In the genomic region with DNA sequence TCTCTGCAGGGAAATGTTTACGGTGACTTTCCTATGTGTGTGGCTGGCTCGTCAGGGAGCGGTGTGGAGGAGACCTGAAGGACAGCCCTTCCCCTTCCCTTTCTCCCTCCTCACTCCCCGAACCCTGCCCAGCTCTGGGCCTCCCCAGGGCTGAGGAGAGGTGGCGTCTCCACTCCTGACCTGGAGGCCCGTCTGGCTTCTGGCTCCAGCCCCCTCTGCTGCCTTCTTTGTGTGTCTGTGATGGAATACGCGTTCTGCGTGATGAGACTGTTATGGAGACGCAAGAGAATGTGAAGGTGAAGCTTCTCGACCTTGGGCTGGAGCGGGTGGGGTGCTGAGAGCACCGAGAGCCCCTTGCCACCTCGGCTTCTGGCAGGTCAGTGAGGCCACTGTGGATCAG, we compare ENCODE assay signal across 26 cellular contexts. TPM values are rescaled to one million over a fixed set of nuclear protein-coding genes. Genes with fewer than 3 reads are reported as not detected.
DNase-seq lines count a peak whose midpoint lies in the region; FAIRE-seq and TF ChIP-seq lines count a peak whose summit lies in the region.
"Had no signal": no experiment of that assay in that cellular context is flagged by ENCODE, and none has a peak within 500 bp of the region (broad histone marks: within the 10 kb centered on the region; RNA-seq: fewer than 3 reads in every experiment).

No MANE protein-coding gene starts in this region.

- TF ChIP-seq CTCF in bronchial epithelial cell (IDR thresholded peaks at IDR 0.05; ENCODE audit: insufficient read depth, low read length, severe bottlenecking) (no peak), mesothelial cell of epicardium (IDR thresholded peaks at IDR 0.05; ENCODE audit: unreplicated experiment) (no peak), suprapubic skin (IDR thresholded peaks at IDR 0.05) (no peak), osteocyte (IDR thresholded peaks at IDR 0.05) (no peak)

- H3K36me3 Mint-ChIP-seq in mesothelial cell of epicardium (peaks cover 12% of the 10 kb centered on the region), osteocyte (ENCODE audit: unreplicated experiment) (peaks cover 2% of the 10 kb centered on the region)
- H3K36me3 Mint-ChIP-seq in CD4-positive, alpha-beta memory T cell = peaks cover 6 to 9% of the 10 kb centered on the region in 2 donors

- H3K4me1 ChIP-seq in suprapubic skin = peaks cover 25% of the 10 kb centered on the region
- no peaks in the 10 kb centered on the region for H3K4me1 ChIP-seq in CD4-positive, alpha-beta memory T cell (ENCODE audit: insufficient read depth, low read length)

- CTCF ChIA-PET in CD4-positive, alpha-beta memory T cell (lab: Charles Lee; ENCODE audit: partially characterized antibody) = no interaction called here

- H3K27me3 ChIP-seq in bronchial epithelial cell (ENCODE audit: control insufficient read depth, insufficient read depth, low read length) (no peaks in the 10 kb centered on the region), suprapubic skin (no peaks in the 10 kb centered on the region)
- H3K27me3 ChIP-seq in CD4-positive, alpha-beta memory T cell (ENCODE audit: insufficient read depth, low read length) = no peaks in the 10 kb centered on the region
- H3K27me3 ChIP-seq: pancreas, transverse colon had no signal

- H3K9me3 Mint-ChIP-seq in mesothelial cell of epicardium = peaks cover 7% of the 10 kb centered on the region
- H3K9me3 Mint-ChIP-seq in osteocyte (ENCODE audit: unreplicated experiment) = peaks cover 6% of the 10 kb centered on the region
- no peaks in the 10 kb centered on the region for H3K9me3 Mint-ChIP-seq in CD4-positive, alpha-beta memory T cell
- H3K9me3 Mint-ChIP-seq: activated naive CD4-positive, alpha-beta T cell treated with anti-CD3 and anti-CD28 coated beads for 36 hours; T-helper 2 cell treated with Interferon-gamma antibody and Interleukin-4, amounts not matched to agents 5 μg/mL and 100 μg/mL, for 36 hours had no signal

- H3K36me3 ChIP-seq in bronchial epithelial cell (ENCODE audit: control insufficient read depth, insufficient read depth, low read length) (no peaks in the 10 kb centered on the region), suprapubic skin (peaks cover 4% of the 10 kb centered on the region)
- no peaks in the 10 kb centered on the region for H3K36me3 ChIP-seq in CD4-positive, alpha-beta memory T cell (ENCODE audit: insufficient read depth, low read length)
- H3K36me3 ChIP-seq: HAP-1, pancreas, transverse colon had no signal

- H3K27ac ChIP-seq in suprapubic skin = no peak overlapping the region
- no peak overlapping the region for H3K27ac ChIP-seq in CD4-positive, alpha-beta memory T cell (ENCODE audit: low read depth, low read length)
- H3K27ac ChIP-seq: pancreas, SK-N-MC, transverse colon, WERI-Rb-1 had no signal

- H3K27ac Mint-ChIP-seq in mesothelial cell of epicardium = peak overlapping the region; percentile 95
- H3K27ac Mint-ChIP-seq in osteocyte (ENCODE audit: unreplicated experiment) = no peak overlapping the region
- peak overlapping the region in 2 of 7 donors; percentile 29 to 57 for H3K27ac Mint-ChIP-seq in CD4-positive, alpha-beta memory T cell
- H3K27ac Mint-ChIP-seq: activated naive CD4-positive, alpha-beta T cell treated with anti-CD3 and anti-CD28 coated beads for 36 hours; T-helper 2 cell treated with Interferon-gamma antibody and Interleukin-4, amounts not matched to agents 5 μg/mL and 100 μg/mL, for 36 hours had no signal

- FAIRE-seq in bronchial epithelial cell (lab: Jason Lieb, UNC) = peak; percentile 81
- FAIRE-seq: pancreas, RCC 7860 had no signal

- no peak for TF ChIP-seq EP300 in suprapubic skin (IDR thresholded peaks at IDR 0.05)

- POLR2A ChIA-PET in CD4-positive, alpha-beta memory T cell (lab: Charles Lee; ENCODE audit: partially characterized antibody) = no interaction called here

- no peak overlapping the region for H3K4me3 ChIP-seq in bronchial epithelial cell (ENCODE audit: low read depth, low read length)
- no peak overlapping the region for H3K4me3 ChIP-seq in suprapubic skin
- no peak overlapping the region for H3K4me3 ChIP-seq in CD4-positive, alpha-beta memory T cell (ENCODE audit: low read length in 2 of 2)
- H3K4me3 ChIP-seq: HAP-1, pancreas, SK-N-MC, transverse colon had no signal

- intact Hi-C loops in CD4-positive, alpha-beta memory T cell (cut with micrococcal nuclease) = no loop called here

- WGBS in suprapubic skin = 95% methylated on average over 14 of the region's 14 CpGs

- DNase-seq in activated effector memory CD4-positive, alpha-beta T cell treated with anti-CD3 and anti-CD28 coated beads, Interleukin-2, amount 50 U/mL, for 16 hours = peak; percentile 39
- no peak for DNase-seq in activated effector memory CD4-positive, alpha-beta T cell treated with Interleukin-2 at 50 U/mL for 16 hours
- DNase-seq in bronchial epithelial cell (ENCODE audit: low read depth) (no peak), mesothelial cell of epicardium (ENCODE audit: low spot score in 2 of 2, unreplicated experiment in 2 of 2) (no peak), suprapubic skin (ENCODE audit: low spot score in 2 of 2) (peak; percentile 55 to 63), osteocyte (ENCODE audit: extremely low spot score, unreplicated experiment) (no peak), NCI-H1048 (lab: John Stamatoyannopoulos, UW) (no peak)
- no peak for DNase-seq in CD4-positive, alpha-beta memory T cell
- DNase-seq: 8988T; activated CD4-positive, alpha-beta T cell treated with anti-CD3 and anti-CD28 coated beads, Interleukin-2, amount 50 U/mL, for 48 hours; activated naive CD4-positive, alpha-beta T cell treated with anti-CD3 and anti-CD28 coated beads for 36 hours; AML-193; aorta; effector CD8-positive, alpha-beta T cell; EL; NCI-H2107; NCI-H510A treated with DMSO at 0.1 percent for 48 hours; NK-92 treated with Interleukin-12 subunit alpha and Interleukin-12 subunit beta, amount 100 ng/mL, for 24 hours; pancreas; stimulated activated naive CD8-positive, alpha-beta T cell treated with anti-CD3 and anti-CD28 coated beads, Interleukin-15, Interleukin-2, amounts not matched to agents 100 U/mL and 50 U/mL, for 24 hours; transverse colon; WERI-Rb-1 had no signal

- H3K9me3 ChIP-seq in suprapubic skin = no peaks in the 10 kb centered on the region
- no peaks in the 10 kb centered on the region for H3K9me3 ChIP-seq in CD4-positive, alpha-beta memory T cell (ENCODE audit: control insufficient read depth in 1 of 2, low read length in 2 of 2)
- H3K9me3 ChIP-seq: HAP-1, pancreas, transverse colon had no signal

- H3K4me1 Mint-ChIP-seq in mesothelial cell of epicardium (peaks cover 80% of the 10 kb centered on the region), osteocyte (ENCODE audit: unreplicated experiment) (peaks cover 17% of the 10 kb centered on the region)
- H3K4me1 Mint-ChIP-seq in CD4-positive, alpha-beta memory T cell = peaks cover 15 to 36% (median 18%) of the 10 kb centered on the region in 4 donors

- no peak for TF ChIP-seq POLR2A in suprapubic skin (IDR thresholded peaks at IDR 0.05)

- H3K27me3 Mint-ChIP-seq in mesothelial cell of epicardium (ENCODE audit: low read depth) (no peaks in the 10 kb centered on the region), osteocyte (ENCODE audit: unreplicated experiment) (no peaks in the 10 kb centered on the region)
- H3K27me3 Mint-ChIP-seq in CD4-positive, alpha-beta memory T cell = no peaks in the 10 kb centered on the region

- H3K4me3 Mint-ChIP-seq in mesothelial cell of epicardium (no peak overlapping the region), osteocyte (ENCODE audit: unreplicated experiment) (no peak overlapping the region)
- H3K4me3 Mint-ChIP-seq in CD4-positive, alpha-beta memory T cell = no peak overlapping the region
- H3K4me3 Mint-ChIP-seq: activated naive CD4-positive, alpha-beta T cell treated with anti-CD3 and anti-CD28 coated beads for 36 hours; T-helper 2 cell treated with Interferon-gamma antibody and Interleukin-4, amounts not matched to agents 5 μg/mL and 100 μg/mL, for 36 hours had no signal

RNA-seq across cellular contexts. Expression of gene ATP11A, which starts 24.5 kb away (rescaled TPM):
- total RNA-seq in bronchial epithelial cell (4.7 and 6.1 TPM in 2 replicates), mesothelial cell of epicardium (107 to 114 TPM (median 112 TPM) in 3 replicates), suprapubic skin (10 to 100 TPM; 22.8 to 51.0 (median 39.8) TPM), osteocyte (15.2 and 15.7 TPM in 2 replicates)
- total RNA-seq in CD4-positive, alpha-beta memory T cell = 10 to 100 TPM; 50.2 to 50.5 TPM
- 10 to 100 TPM in 1 of 2 donors, 1 to 10 TPM in 1; 1.1 to 11.2 TPM for polyA plus RNA-seq in CD4-positive, alpha-beta memory T cell

Comparison
In these comparisons a context has a peak if more than half of its experiments do, and no peak if none do; other contexts are left out.
1. DNase-seq: peak in activated effector memory CD4-positive, alpha-beta T cell treated with anti-CD3 and anti-CD28 coated beads, Interleukin-2, amount 50 U/mL, for 16 hours (single experiment) and suprapubic skin (2 of 2); none in activated effector memory CD4-positive, alpha-beta T cell treated with Interleukin-2 at 50 U/mL for 16 hours (single experiment), bronchial epithelial cell (single experiment), mesothelial cell of epicardium (0 of 2), osteocyte (single experiment), CD4-positive, alpha-beta memory T cell (0 of 5) and NCI-H1048 (single experiment).